In the genomic region with DNA sequence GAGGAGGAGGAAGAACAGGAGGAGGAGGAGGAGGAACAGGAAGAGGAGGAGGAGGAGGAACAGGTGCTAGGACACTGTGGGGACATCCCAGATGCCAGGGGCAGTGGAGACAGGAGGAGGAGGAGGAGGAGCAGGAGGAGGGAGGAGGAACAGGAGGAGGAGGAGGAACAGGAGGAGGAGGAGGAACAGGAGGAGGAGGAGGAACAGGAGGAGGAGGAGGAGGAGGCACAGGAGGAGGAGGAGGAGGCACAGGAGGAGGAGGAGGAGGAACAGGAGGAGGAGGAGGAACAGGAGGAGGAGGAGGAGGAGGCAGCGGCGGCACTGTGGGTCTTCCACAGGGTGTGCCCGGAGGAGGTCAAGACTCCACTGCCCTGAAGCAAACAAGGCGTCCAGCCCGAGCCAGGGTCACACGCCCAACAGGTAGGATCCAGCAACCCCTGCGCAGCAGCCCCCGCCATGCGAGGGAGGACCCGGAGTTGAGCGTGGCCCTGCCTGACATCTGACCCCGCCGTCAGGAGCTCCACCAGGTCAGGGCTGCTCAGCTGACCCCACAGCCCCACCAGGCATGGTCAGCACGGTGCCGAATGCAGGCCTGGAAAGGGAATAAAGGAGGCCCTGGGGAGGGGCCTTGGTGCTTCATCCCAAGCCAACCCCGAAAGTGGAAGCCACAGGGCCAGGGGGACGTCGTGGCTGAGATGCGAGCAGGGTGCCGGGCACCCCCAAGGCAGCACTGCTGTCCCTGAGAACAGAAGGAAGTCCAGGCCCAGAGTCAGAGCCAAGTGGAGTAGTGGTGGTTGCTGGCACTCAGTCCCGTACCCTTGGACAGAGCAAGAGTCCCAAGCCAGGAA, we compare ENCODE assay signal across 19 cellular contexts. TPM values are rescaled to one million over a fixed set of nuclear protein-coding genes. Genes with fewer than 3 reads are reported as not detected.
DNase-seq lines count a peak whose midpoint lies in the region; ATAC-seq, FAIRE-seq and TF ChIP-seq lines count a peak whose summit lies in the region.
"Had no signal": no experiment of that assay in that cellular context is flagged by ENCODE, and none has a peak within 500 bp of the region (broad histone marks: within the 10 kb centered on the region; RNA-seq: fewer than 3 reads in every experiment).

No MANE protein-coding gene starts in this region.

- ATAC-seq in left cardiac atrium (peak; percentile 5 to 16), K562 (peak; percentile 68), upper lobe of right lung (no peak)
- ATAC-seq: body of pancreas, GM23338, T-helper 17 cell had no signal

- TF ChIP-seq CTCF in K562 (IDR thresholded peaks at IDR 0.05 in 2 of 3, conservative IDR thresholded peaks at IDR 0.05 in 1 of 3; ENCODE audit: insufficient read depth in 2 of 3, low read depth in 1 of 3, low read length in 3 of 3) (no peak), mesothelial cell of epicardium (IDR thresholded peaks at IDR 0.05; ENCODE audit: unreplicated experiment) (no peak), upper lobe of right lung (IDR thresholded peaks at IDR 0.05) (no peak)

- peaks cover 37% of the 10 kb centered on the region; the same call in 2 of the 3 replicates for H3K36me3 ChIP-seq in K562 (ENCODE audit: control insufficient read depth, insufficient read depth, low read length)
- H3K36me3 ChIP-seq in upper lobe of right lung, result peaks cover 8% of the 10 kb centered on the region
- H3K36me3 ChIP-seq: uterus had no signal

- H3K9me3 ChIP-seq in K562 (replicated peaks; ENCODE audit: control insufficient read depth, insufficient read depth, low read depth, low read length), result no peaks in the 10 kb centered on the region
- no peaks in the 10 kb centered on the region for H3K9me3 ChIP-seq in upper lobe of right lung
- H3K9me3 ChIP-seq: body of pancreas, uterus had no signal

- in situ Hi-C loops in K562 (cut with MboI), result no loop called here

- H3K27me3 ChIP-seq in K562 (ENCODE audit: control insufficient read depth in 2 of 2, insufficient read depth in 2 of 2, low read length in 2 of 2), result no peaks in the 10 kb centered on the region
- H3K27me3 ChIP-seq in upper lobe of right lung, result no peaks in the 10 kb centered on the region
- H3K27me3 ChIP-seq: body of pancreas, uterus had no signal

- TF ChIP-seq POLR2A in K562 (conservative IDR thresholded peaks at IDR 0.05), result no peak
- TF ChIP-seq POLR2A in GM12891 (IDR thresholded peaks at IDR 0.05; ENCODE audit: low read depth, low read length), result no peak

- H3K4me3 Mint-ChIP-seq in mesothelial cell of epicardium, result no peak overlapping the region
- H3K4me3 Mint-ChIP-seq: GM23338; stimulated activated naive CD8-positive, alpha-beta T cell treated with anti-CD3 and anti-CD28 coated beads, Interleukin-15, Interleukin-2, amounts not matched to agents 100 ng/mL and 50 ng/mL, for 24 hours; T-helper 17 cell had no signal

- peaks cover 78% of the 10 kb centered on the region for H3K79me2 ChIP-seq in K562 (ENCODE audit: control insufficient read depth, insufficient read depth, low read length)

- POLR2A ChIA-PET in K562 (lab: Yijun Ruan, JAX), result interaction anchor here (1.0 kb wide), 1 partner anchor 10 kb away, joined by 4 read pairs; no protein-coding TSS in a partner anchor

- FAIRE-seq in K562 (lab: Jason Lieb, UNC), result peak; percentile 26
- no peak for FAIRE-seq in GM12891 (lab: Jason Lieb, UNC)

- H3K9ac ChIP-seq in K562 (ENCODE audit: insufficient read depth in 1 of 2, low read depth in 2 of 2, low read length in 2 of 2), result peak overlapping the region in 1 of 2 experiments; percentile 72; a peak in 3 of 4 replicates

- H3K27ac ChIP-seq in K562 (ENCODE audit: extremely low read depth, low read depth, low read length) (no peak overlapping the region), upper lobe of right lung (peak overlapping the region; percentile 42)
- H3K27ac ChIP-seq: body of pancreas had no signal

- BruUV-seq in K562 (replicated peaks; lab: Mats Ljungman, UMichigan), result no TSS peak

- no peaks in the 10 kb centered on the region for H3K9me3 Mint-ChIP-seq in mesothelial cell of epicardium
- H3K9me3 Mint-ChIP-seq: GM23338; stimulated activated naive CD8-positive, alpha-beta T cell treated with anti-CD3 and anti-CD28 coated beads, Interleukin-15, Interleukin-2, amounts not matched to agents 100 ng/mL and 50 ng/mL, for 24 hours had no signal

- peak overlapping the region; percentile 43 for H3K27ac Mint-ChIP-seq in mesothelial cell of epicardium
- H3K27ac Mint-ChIP-seq: GM23338; stimulated activated naive CD8-positive, alpha-beta T cell treated with anti-CD3 and anti-CD28 coated beads, Interleukin-15, Interleukin-2, amounts not matched to agents 100 ng/mL and 50 ng/mL, for 24 hours; T-helper 17 cell had no signal

- 29% methylated on average over 18 of the region's 21 CpGs for WGBS in K562 (ENCODE audit: insufficient coverage, low coverage, missing lambda C conversion rate)

- H3K4me1 ChIP-seq in K562 (replicated peaks in 1 of 2; ENCODE audit: control insufficient read depth in 2 of 2, insufficient read depth in 2 of 2, low read length in 2 of 2) (peaks cover 5 to 84% of the 10 kb centered on the region in 2 experiments; a peak in 4 of 5 replicates), upper lobe of right lung (peaks cover 36% of the 10 kb centered on the region)

- DNase-seq in left cardiac atrium (peak; percentile 36), cardiac septum (ENCODE audit: low spot score) (no peak), K562 (ENCODE audit: extremely low read depth in 1 of 4, low spot score in 3 of 4) (peak; percentile 50 to 67 (median 57)), mesothelial cell of epicardium (ENCODE audit: low spot score in 2 of 2, unreplicated experiment in 2 of 2) (no peak), upper lobe of right lung (peak; percentile 69), NCI-H1092 treated with DMSO at 0.1 percent for 48 hours (lab: John Stamatoyannopoulos, UW) (no peak), NCI-H2227 treated with DMSO at 0.1 percent for 48 hours (lab: John Stamatoyannopoulos, UW) (no peak), GM12891 (ENCODE audit: insufficient read length, low spot score) (no peak)
- DNase-seq: activated CD4-positive, alpha-beta T cell treated with anti-CD3 and anti-CD28 coated beads for 1 hour; activated gamma-delta T cell; body of pancreas; NCI-H1694 treated with DMSO at 0.1 percent for 48 hours; NCI-H446; NK-92 treated with Interleukin-12 subunit alpha and Interleukin-12 subunit beta, amount 100 ng/mL, for 24 hours; SIG-M5; T-helper 17 cell; uterus had no signal

- TF ChIP-seq EP300 in K562 (IDR thresholded peaks at IDR 0.05; ENCODE audit: low read length), result no peak

- H3K4me3 ChIP-seq in K562 (no peak overlapping the region), upper lobe of right lung (no peak overlapping the region)
- H3K4me3 ChIP-seq: body of pancreas, GM23338, uterus had no signal

- H4K20me1 ChIP-seq in K562 (replicated peaks; ENCODE audit: control insufficient read depth, insufficient read depth, low read length), result peaks cover 9% of the 10 kb centered on the region

- CTCF ChIA-PET in K562 (lab: Yijun Ruan, JAX; ENCODE audit: low intra/inter-chr PET ratio), result no interaction called here

- intact Hi-C loops in left cardiac atrium (cut with DNase I) (no loop called here), cardiac septum (cut with DNase I) (no loop called here), K562 (cut with micrococcal nuclease) (no loop called here), upper lobe of right lung (cut with DNase I) (no loop called here)

- no peak overlapping the region; the same call in 1 of the 2 replicates for H3K4me2 ChIP-seq in K562 (ENCODE audit: insufficient read depth, low read length)
- H3K4me2 ChIP-seq: GM23338 had no signal

- peaks cover 6% of the 10 kb centered on the region for H3K9me1 ChIP-seq in K562 (ENCODE audit: control insufficient read depth, insufficient read depth, low read length)

- H3K27me3 Mint-ChIP-seq in mesothelial cell of epicardium (ENCODE audit: low read depth), result no peaks in the 10 kb centered on the region
- H3K27me3 Mint-ChIP-seq: stimulated activated naive CD8-positive, alpha-beta T cell treated with anti-CD3 and anti-CD28 coated beads, Interleukin-15, Interleukin-2, amounts not matched to agents 100 ng/mL and 50 ng/mL, for 24 hours; T-helper 17 cell had no signal

- no peak for TF ChIP-seq RAD21 in K562 (CRISPR knock-in tag; conservative IDR thresholded peaks at IDR 0.05 in 1 of 2, IDR thresholded peaks at IDR 0.05 in 1 of 2)

- no peak overlapping the region for H2AFZ ChIP-seq in K562 (ENCODE audit: low read depth, low read length)
- H2AFZ ChIP-seq: GM23338 had no signal

- H3K4me1 Mint-ChIP-seq in mesothelial cell of epicardium, result peaks cover 19% of the 10 kb centered on the region

- peaks cover 3% of the 10 kb centered on the region for H3K36me3 Mint-ChIP-seq in mesothelial cell of epicardium

RNA-seq across cellular contexts. Expression of a gene that starts 9.2 kb away (rescaled TPM):
- total RNA-seq in left cardiac atrium (10 to 100 TPM; 27.2 to 64.2 TPM), cardiac septum (37.3 TPM), K562 (2014; rRNA removed) (18.6 and 23.1 TPM in 2 replicates), K562 (2014; rRNA removed; fragmentation: Illumina TruSeq; extraction: Trizol) (4.0 and 6.3 TPM in 2 replicates), K562 (2015; rRNA removed; fragmentation: Illumina TruSeq; extraction: Trizol) (6.7 and 7.8 TPM in 2 replicates), K562 (2021) (46.2 and 49.0 TPM in 2 replicates), mesothelial cell of epicardium (48.5 to 56.1 TPM (median 53.0 TPM) in 3 replicates), upper lobe of right lung (125 TPM)
- total RNA-seq in K562 (2011; cell fraction: chromatin; rRNA removed; ENCODE audit: low replicate concordance), result 26.2 and 103 TPM in 2 replicates
- 64.1 and 67.7 TPM in 2 replicates for total RNA-seq in K562 (2011; cell fraction: nucleolus; rRNA removed)
- 28.6 and 30.7 TPM in 2 replicates for total RNA-seq in K562 (2011; cell fraction: nucleoplasm; rRNA removed)
- polyA plus RNA-seq in K562 (2011; rRNA removed) (6.7 and 9.3 TPM in 2 replicates), K562 (2014; fragmentation: Illumina TruSeq; extraction: Trizol) (5.2 and 13.0 TPM in 2 replicates), K562 (2014; fragmentation: Nextera tagmentation; extraction: Ambion mirVana) (under 1 TPM; 0.01 to 0.04 TPM), K562 (2014; rRNA removed) (21.5 and 23.1 TPM in 2 replicates)
- 7.4 and 14.1 TPM in 2 replicates for polyA plus RNA-seq in K562 (2011; cell fraction: cytosol; rRNA removed)
- 45.7 and 79.0 TPM in 2 replicates for polyA plus RNA-seq in K562 (2011; cell fraction: nucleus; rRNA removed)
- polyA plus RNA-seq in K562 (2012), result 20.3 and 27.1 TPM in 2 replicates
- polyA minus RNA-seq in K562 (2011; rRNA and poly(A)+ RNA removed), result 3.7 and 8.1 TPM in 2 replicates
- 16.7 and 22.1 TPM in 2 replicates for polyA minus RNA-seq in K562 (2011; cell fraction: cytosol; rRNA and poly(A)+ RNA removed)
- polyA minus RNA-seq in K562 (2011; cell fraction: nucleus; rRNA and poly(A)+ RNA removed), result 20.7 and 21.3 TPM in 2 replicates
- polyA plus RNA-seq in GM12891 (2012; ENCODE audit: low read depth, missing spikeins), result 9.2 TPM

RNA-seq across cellular contexts. Expression of a gene that starts 40.7 kb away (rescaled TPM):
- total RNA-seq in left cardiac atrium (10 to 100 TPM; 48.2 to 53.0 TPM), cardiac septum (49.7 TPM), K562 (2014; rRNA removed) (96.5 and 102 TPM in 2 replicates), K562 (2014; rRNA removed; fragmentation: Illumina TruSeq; extraction: Trizol) (28.9 and 31.7 TPM in 2 replicates), K562 (2015; rRNA removed; fragmentation: Illumina TruSeq; extraction: Trizol) (40.6 and 43.2 TPM in 2 replicates), K562 (2021) (76.3 and 89.6 TPM in 2 replicates), mesothelial cell of epicardium (71.7 to 73.0 TPM (median 71.8 TPM) in 3 replicates), upper lobe of right lung (51.8 TPM)
- 76.0 and 175 TPM in 2 replicates for total RNA-seq in K562 (2011; cell fraction: chromatin; rRNA removed; ENCODE audit: low replicate concordance)
- 128 and 133 TPM in 2 replicates for total RNA-seq in K562 (2011; cell fraction: nucleolus; rRNA removed)
- 58.7 and 79.5 TPM in 2 replicates for total RNA-seq in K562 (2011; cell fraction: nucleoplasm; rRNA removed)
- polyA plus RNA-seq in K562 (2011; rRNA removed) (31.2 and 34.3 TPM in 2 replicates), K562 (2014; fragmentation: Illumina TruSeq; extraction: Trizol) (22.0 and 39.1 TPM in 2 replicates), K562 (2014; fragmentation: Nextera tagmentation; extraction: Ambion mirVana) (under 1 TPM; 0.15 to 1.00 TPM), K562 (2014; rRNA removed) (69.4 and 79.9 TPM in 2 replicates)
- polyA plus RNA-seq in K562 (2011; cell fraction: cytosol; rRNA removed), result 37.0 and 67.8 TPM in 2 replicates
- 127 and 182 TPM in 2 replicates for polyA plus RNA-seq in K562 (2011; cell fraction: nucleus; rRNA removed)
- 49.5 and 76.3 TPM in 2 replicates for polyA plus RNA-seq in K562 (2012)
- polyA minus RNA-seq in K562 (2011; rRNA and poly(A)+ RNA removed), result 38.2 and 43.6 TPM in 2 replicates
- polyA minus RNA-seq in K562 (2011; cell fraction: cytosol; rRNA and poly(A)+ RNA removed), result 33.9 and 37.0 TPM in 2 replicates
- 34.3 and 36.1 TPM in 2 replicates for polyA minus RNA-seq in K562 (2011; cell fraction: nucleus; rRNA and poly(A)+ RNA removed)
- 27.4 TPM for polyA plus RNA-seq in GM12891 (2012; ENCODE audit: low read depth, missing spikeins)

Comparison
In these comparisons a context has a peak if more than half of its experiments do, and no peak if none do; other contexts are left out.
1. DNase-seq: peak in left cardiac atrium (single experiment), K562 (4 of 4) and upper lobe of right lung (single experiment); none in cardiac septum (single experiment), mesothelial cell of epicardium (0 of 2), NCI-H1092 treated with DMSO at 0.1 percent for 48 hours (single experiment), NCI-H2227 treated with DMSO at 0.1 percent for 48 hours (single experiment) and GM12891 (single experiment).